16 cellular contexts compared by ENCODE assay signal in the genomic region with DNA sequence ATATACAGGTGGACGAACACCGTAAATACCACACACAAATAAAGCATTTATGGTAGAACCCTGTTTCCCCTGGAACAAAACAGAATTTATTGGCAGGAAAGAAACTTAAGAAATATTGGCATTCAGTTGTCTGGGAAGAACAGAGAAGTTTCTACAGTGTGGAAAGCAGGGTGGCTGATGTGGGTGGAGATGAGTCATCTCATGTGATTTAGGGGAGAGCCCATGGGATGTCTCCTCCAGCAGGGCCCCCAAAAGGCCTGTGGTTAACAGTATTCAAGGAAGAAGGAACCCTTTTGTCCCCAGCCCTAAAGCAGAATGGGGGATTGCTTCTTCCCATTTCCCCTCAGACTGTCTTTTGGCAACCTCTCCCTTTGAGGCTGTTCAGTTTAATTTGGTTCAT. TPM values are rescaled to one million over a fixed set of nuclear protein-coding genes. Genes with fewer than 3 reads are reported as not detected.
DNase-seq lines count a peak whose midpoint lies in the region; ATAC-seq, FAIRE-seq and TF ChIP-seq lines count a peak whose summit lies in the region.
"Had no signal": no experiment of that assay in that cellular context is flagged by ENCODE, and none has a peak within 500 bp of the region (broad histone marks: within the 10 kb centered on the region; RNA-seq: fewer than 3 reads in every experiment).

No MANE protein-coding gene starts in this region.

- H3K36me3 Mint-ChIP-seq in neural progenitor cell: peaks cover 4% of the 10 kb centered on the region

- no peak overlapping the region for H3K27ac ChIP-seq in GM23248
- H3K27ac ChIP-seq in K562 (ENCODE audit: extremely low read depth, low read depth, low read length): no peak overlapping the region
- no peak overlapping the region for H3K27ac ChIP-seq in neural progenitor cell
- no peak overlapping the region for H3K27ac ChIP-seq in coronary artery
- H3K27ac ChIP-seq: BLaER1, SJSA1 had no signal

- H4K20me1 ChIP-seq in GM23248 (ENCODE audit: insufficient read depth): no peaks in the 10 kb centered on the region
- no peaks in the 10 kb centered on the region; the same call in 1 of the 2 replicates for H4K20me1 ChIP-seq in K562 (replicated peaks; ENCODE audit: control insufficient read depth, insufficient read depth, low read length)
- H4K20me1 ChIP-seq in neural progenitor cell (ENCODE audit: low read depth): peaks cover 11% of the 10 kb centered on the region
- H4K20me1 ChIP-seq: BLaER1 had no signal

- H3K4me1 Mint-ChIP-seq in neural progenitor cell: peaks cover 12% of the 10 kb centered on the region

- TF ChIP-seq EP300 in K562 (IDR thresholded peaks at IDR 0.05; ENCODE audit: low read length): no peak

- CTCF ChIA-PET in K562 (lab: Yijun Ruan, JAX; ENCODE audit: low intra/inter-chr PET ratio): no interaction called here

- peak; percentile 70 for DNase-seq in GM23248
- DNase-seq in K562 (ENCODE audit: extremely low read depth in 1 of 4, low spot score in 3 of 4): no peak
- DNase-seq in neural progenitor cell (ENCODE audit: low spot score): no peak
- DNase-seq in GM19239 (ENCODE audit: insufficient read length, low spot score): no peak
- no peak for DNase-seq in activated CD4-positive, CD25-positive, alpha-beta regulatory T cell treated with anti-CD3 and anti-CD28 coated beads, Interleukin-2, amount 50 U/mL, for 72 hours
- no peak for DNase-seq in COR-L47 (lab: John Stamatoyannopoulos, UW)
- DNase-seq in coronary artery (ENCODE audit: low spot score): no peak
- DNase-seq: NCI-H1048; NCI-H2107; NCI-H69; NK-92 treated with Interleukin-12 subunit alpha and Interleukin-12 subunit beta, amount 100 ng/mL, for 24 hours; OCI-M1 had no signal

- H3K79me2 ChIP-seq in GM23248 (ENCODE audit: insufficient read depth) (no peaks in the 10 kb centered on the region), K562 (ENCODE audit: control insufficient read depth, insufficient read depth, low read length) (no peaks in the 10 kb centered on the region), neural progenitor cell (ENCODE audit: low read depth) (no peaks in the 10 kb centered on the region)

- TF ChIP-seq POLR2A in K562 (conservative IDR thresholded peaks at IDR 0.05): no peak

- no peaks in the 10 kb centered on the region for H3K9me2 ChIP-seq in GM23248 (ENCODE audit: insufficient read depth)

- FAIRE-seq in K562 (lab: Jason Lieb, UNC): no peak
- no peak for FAIRE-seq in GM19239 (lab: Jason Lieb, UNC)
- FAIRE-seq: GM18507, HTR-8/SVneo had no signal

- no peak overlapping the region for H2AFZ ChIP-seq in GM23248
- no peak overlapping the region for H2AFZ ChIP-seq in K562 (ENCODE audit: low read depth, low read length)
- no peak overlapping the region for H2AFZ ChIP-seq in neural progenitor cell (replicated peaks)

- H3K4me1 ChIP-seq in GM23248 (ENCODE audit: insufficient read depth): peaks cover 14% of the 10 kb centered on the region
- peaks cover 0 to 3% of the 10 kb centered on the region in 2 experiments; a peak in 2 of 5 replicates for H3K4me1 ChIP-seq in K562 (replicated peaks in 1 of 2; ENCODE audit: control insufficient read depth in 2 of 2, insufficient read depth in 2 of 2, low read length in 2 of 2)
- H3K4me1 ChIP-seq in neural progenitor cell: peaks cover 30% of the 10 kb centered on the region
- H3K4me1 ChIP-seq: SJSA1 had no signal

- H3F3A ChIP-seq in GM23248 (ENCODE audit: insufficient read depth) (no peaks in the 10 kb centered on the region), neural progenitor cell (ENCODE audit: low read depth) (peaks cover 33% of the 10 kb centered on the region)

- H3K9ac ChIP-seq in GM23248: peak overlapping the region; percentile 40
- H3K9ac ChIP-seq in K562 (ENCODE audit: insufficient read depth in 1 of 2, low read depth in 2 of 2, low read length in 2 of 2): no peak overlapping the region
- no peak overlapping the region for H3K9ac ChIP-seq in neural progenitor cell
- H3K9ac ChIP-seq: BLaER1 had no signal

- H3K36me3 ChIP-seq in GM23248 (ENCODE audit: low read depth) (no peaks in the 10 kb centered on the region), K562 (ENCODE audit: control insufficient read depth, insufficient read depth, low read length) (no peaks in the 10 kb centered on the region), neural progenitor cell (no peaks in the 10 kb centered on the region)
- H3K36me3 ChIP-seq: BLaER1, SJSA1 had no signal

- H3K4me3 Mint-ChIP-seq in neural progenitor cell: peak overlapping the region; percentile 18

- no peak overlapping the region for H3K27ac Mint-ChIP-seq in neural progenitor cell

- intact Hi-C loops in K562 (cut with micrococcal nuclease): no loop called here

- ATAC-seq in K562: no peak

- H3K9me3 ChIP-seq in GM23248 (ENCODE audit: low read depth): no peaks in the 10 kb centered on the region
- H3K9me3 ChIP-seq in K562 (replicated peaks; ENCODE audit: control insufficient read depth, insufficient read depth, low read depth, low read length): no peaks in the 10 kb centered on the region
- H3K9me3 ChIP-seq in neural progenitor cell (ENCODE audit: low read depth): no peaks in the 10 kb centered on the region
- H3K9me3 ChIP-seq: BLaER1, SJSA1 had no signal

- no peak for TF ChIP-seq RAD21 in K562 (CRISPR knock-in tag; conservative IDR thresholded peaks at IDR 0.05 in 1 of 2, IDR thresholded peaks at IDR 0.05 in 1 of 2)

- no TSS peak for BruUV-seq in K562 (replicated peaks; lab: Mats Ljungman, UMichigan)

- H3K4me2 ChIP-seq in GM23248 (ENCODE audit: unreplicated experiment): peak overlapping the region; percentile 39
- no peak overlapping the region for H3K4me2 ChIP-seq in K562 (ENCODE audit: insufficient read depth, low read length)
- peak overlapping the region; percentile 47 for H3K4me2 ChIP-seq in neural progenitor cell
- H3K4me2 ChIP-seq: BLaER1 had no signal

- H3K27me3 ChIP-seq in GM23248 (replicated peaks; ENCODE audit: insufficient read depth) (no peaks in the 10 kb centered on the region), K562 (ENCODE audit: control insufficient read depth in 2 of 2, insufficient read depth in 2 of 2, low read length in 2 of 2) (peaks cover 0 to 47% of the 10 kb centered on the region in 2 experiments; a peak in 4 of 5 replicates), neural progenitor cell (no peaks in the 10 kb centered on the region)
- H3K27me3 ChIP-seq: BLaER1, SJSA1 had no signal

- H3K4me3 ChIP-seq in GM23248 (no peak overlapping the region), K562 (no peak overlapping the region), neural progenitor cell (no peak overlapping the region), coronary artery (no peak overlapping the region)
- H3K4me3 ChIP-seq: BLaER1, SJSA1 had no signal

- in situ Hi-C loops in GM23248 (cut with MboI) (loop anchor here (25.0 kb wide), 1 partner anchor 928 kb away; no protein-coding TSS in a partner anchor), K562 (cut with MboI) (no loop called here)

- no peaks in the 10 kb centered on the region for H3K9me3 Mint-ChIP-seq in neural progenitor cell

- no peak for TF ChIP-seq CTCF in K562 (IDR thresholded peaks at IDR 0.05 in 2 of 3, conservative IDR thresholded peaks at IDR 0.05 in 1 of 3; ENCODE audit: insufficient read depth in 2 of 3, low read depth in 1 of 3, low read length in 3 of 3)
- TF ChIP-seq CTCF in neural progenitor cell (IDR thresholded peaks at IDR 0.05): no peak
- no peak for TF ChIP-seq CTCF in coronary artery (IDR thresholded peaks at IDR 0.05)

- WGBS in GM23248 (ENCODE audit: low coverage in 1 of 2, low lambda C conversion rate in 2 of 2, missing lambda C conversion rate in 2 of 2), 2 experiments: 65 to 68% methylated on average over 2 of the region's 2 CpGs
- 24% methylated on average over 2 of the region's 2 CpGs for WGBS in K562 (ENCODE audit: insufficient coverage, low coverage, missing lambda C conversion rate)

- no peaks in the 10 kb centered on the region for H3K9me1 ChIP-seq in K562 (ENCODE audit: control insufficient read depth, insufficient read depth, low read length)

- POLR2A ChIA-PET in K562 (lab: Yijun Ruan, JAX): no interaction called here

- H3K27me3 Mint-ChIP-seq in neural progenitor cell (ENCODE audit: insufficient read depth, low read depth): peaks cover 18% of the 10 kb centered on the region

RNA-seq across cellular contexts. Expression of a gene that starts 24.2 kb away (rescaled TPM):
- not detected in 2 replicates for total RNA-seq in GM23248 (2014; rRNA removed; shearing (Covaris generic))
- polyA plus RNA-seq in GM23248 (2016; fragmentation: Nextera tagmentation; extraction: Ambion mirVana) (not detected in 2 replicates), K562 (2011; rRNA removed) (not detected in 2 replicates), K562 (2014; fragmentation: Illumina TruSeq; extraction: Trizol) (not detected in 2 replicates), K562 (2014; fragmentation: Nextera tagmentation; extraction: Ambion mirVana) (not detected), K562 (2014; rRNA removed) (not detected in 2 replicates)
- total RNA-seq in K562 (2011; cell fraction: chromatin; rRNA removed; ENCODE audit: low replicate concordance): not detected in 2 replicates
- not detected in 2 replicates for total RNA-seq in K562 (2011; cell fraction: nucleolus; rRNA removed)
- total RNA-seq in K562 (2011; cell fraction: nucleoplasm; rRNA removed): not detected in 2 replicates
- total RNA-seq in K562 (2014; rRNA removed) (not detected in 2 replicates), K562 (2014; rRNA removed; fragmentation: Illumina TruSeq; extraction: Trizol) (not detected in 2 replicates), K562 (2015; rRNA removed; fragmentation: Illumina TruSeq; extraction: Trizol) (not detected in 2 replicates), K562 (2021) (not detected in 2 replicates), neural progenitor cell (ENCODE audit: low replicate concordance) (14.5 and 28.8 TPM in 2 replicates)
- not detected in 2 replicates for polyA plus RNA-seq in K562 (2011; cell fraction: cytosol; rRNA removed)
- polyA plus RNA-seq in K562 (2011; cell fraction: nucleus; rRNA removed): not detected in 2 replicates
- polyA plus RNA-seq in K562 (2012): not detected in 2 replicates
- polyA minus RNA-seq in K562 (2011; rRNA and poly(A)+ RNA removed): not detected in 2 replicates
- not detected in 2 replicates for polyA minus RNA-seq in K562 (2011; cell fraction: cytosol; rRNA and poly(A)+ RNA removed)
- polyA minus RNA-seq in K562 (2011; cell fraction: nucleus; rRNA and poly(A)+ RNA removed): not detected in 2 replicates
- total RNA-seq: SJSA1 had no signal

RNA-seq across cellular contexts. Expression of a gene that starts 43.6 kb away (rescaled TPM):
- 0.63 TPM in 1 of 2 replicates, not detected in the other for total RNA-seq in GM23248 (2014; rRNA removed; shearing (Covaris generic))
- polyA plus RNA-seq in GM23248 (2016; fragmentation: Nextera tagmentation; extraction: Ambion mirVana) (0.19 and 0.22 TPM in 2 replicates), K562 (2011; rRNA removed) (not detected in 2 replicates), K562 (2014; fragmentation: Illumina TruSeq; extraction: Trizol) (not detected in 2 replicates), K562 (2014; fragmentation: Nextera tagmentation; extraction: Ambion mirVana) (not detected), K562 (2014; rRNA removed) (not detected in 2 replicates)
- total RNA-seq in K562 (2011; cell fraction: chromatin; rRNA removed; ENCODE audit: low replicate concordance): not detected in 2 replicates
- total RNA-seq in K562 (2011; cell fraction: nucleolus; rRNA removed): not detected in 2 replicates
- total RNA-seq in K562 (2011; cell fraction: nucleoplasm; rRNA removed): not detected in 2 replicates
- total RNA-seq in K562 (2014; rRNA removed) (not detected in 2 replicates), K562 (2014; rRNA removed; fragmentation: Illumina TruSeq; extraction: Trizol) (not detected in 2 replicates), K562 (2015; rRNA removed; fragmentation: Illumina TruSeq; extraction: Trizol) (not detected in 2 replicates), K562 (2021) (not detected in 2 replicates), neural progenitor cell (ENCODE audit: low replicate concordance) (0.12 TPM in 1 of 2 replicates, not detected in the other)
- not detected in 2 replicates for polyA plus RNA-seq in K562 (2011; cell fraction: cytosol; rRNA removed)
- polyA plus RNA-seq in K562 (2011; cell fraction: nucleus; rRNA removed): not detected in 2 replicates
- polyA plus RNA-seq in K562 (2012): not detected in 2 replicates
- polyA minus RNA-seq in K562 (2011; rRNA and poly(A)+ RNA removed): not detected in 2 replicates
- polyA minus RNA-seq in K562 (2011; cell fraction: cytosol; rRNA and poly(A)+ RNA removed): not detected in 2 replicates
- 0.27 TPM in 1 of 2 replicates, not detected in the other for polyA minus RNA-seq in K562 (2011; cell fraction: nucleus; rRNA and poly(A)+ RNA removed)

Comparison
In these comparisons a context has a peak if more than half of its experiments do, and no peak if none do; other contexts are left out.
1. RNA of a gene that starts 24.2 kb away (total RNA-seq): 14.5 to 28.8 TPM in neural progenitor cell; not detected in GM23248 and not detected in K562; every median in the first group is over 10 times any median in the second.